Comparison of ENCODE assay signal across 1 cellular context in the genomic region with DNA sequence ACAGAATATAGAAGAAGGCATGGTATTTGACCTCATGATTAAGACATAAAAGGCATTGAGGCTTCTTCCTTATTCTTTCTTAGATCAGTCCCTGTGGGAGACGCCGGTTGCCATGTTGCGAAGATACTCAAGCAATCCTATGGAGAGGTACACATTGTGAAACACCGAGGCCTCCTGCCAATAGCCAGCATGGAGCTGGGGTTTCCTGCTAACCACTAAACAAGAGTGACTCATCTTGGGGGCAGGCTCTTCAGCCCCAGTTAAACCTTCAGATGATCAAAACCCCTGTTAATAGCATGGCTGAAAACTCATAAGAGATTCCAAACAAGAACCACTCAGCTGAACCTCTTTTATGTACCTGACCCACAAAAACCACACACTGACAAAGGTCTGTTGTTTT.
TF ChIP-seq lines count a peak whose summit lies in the region.

No MANE protein-coding gene starts in this region.

TF ChIP-seq in SK-N-SH, 30 proteins besides CTCF, POLR2A, EP300 and RAD21 (continued from another document):
- TF ChIP-seq, protein P1, sequence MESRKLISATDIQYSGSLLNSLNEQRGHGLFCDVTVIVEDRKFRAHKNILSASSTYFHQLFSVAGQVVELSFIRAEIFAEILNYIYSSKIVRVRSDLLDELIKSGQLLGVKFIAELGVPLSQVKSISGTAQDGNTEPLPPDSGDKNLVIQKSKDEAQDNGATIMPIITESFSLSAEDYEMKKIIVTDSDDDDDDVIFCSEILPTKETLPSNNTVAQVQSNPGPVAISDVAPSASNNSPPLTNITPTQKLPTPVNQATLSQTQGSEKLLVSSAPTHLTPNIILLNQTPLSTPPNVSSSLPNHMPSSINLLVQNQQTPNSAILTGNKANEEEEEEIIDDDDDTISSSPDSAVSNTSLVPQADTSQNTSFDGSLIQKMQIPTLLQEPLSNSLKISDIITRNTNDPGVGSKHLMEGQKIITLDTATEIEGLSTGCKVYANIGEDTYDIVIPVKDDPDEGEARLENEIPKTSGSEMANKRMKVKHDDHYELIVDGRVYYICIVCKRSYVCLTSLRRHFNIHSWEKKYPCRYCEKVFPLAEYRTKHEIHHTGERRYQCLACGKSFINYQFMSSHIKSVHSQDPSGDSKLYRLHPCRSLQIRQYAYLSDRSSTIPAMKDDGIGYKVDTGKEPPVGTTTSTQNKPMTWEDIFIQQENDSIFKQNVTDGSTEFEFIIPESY (IDR thresholded peaks at IDR 0.05; ENCODE audit: borderline replicate concordance, low read depth): no peak
- TF ChIP-seq, protein P2, sequence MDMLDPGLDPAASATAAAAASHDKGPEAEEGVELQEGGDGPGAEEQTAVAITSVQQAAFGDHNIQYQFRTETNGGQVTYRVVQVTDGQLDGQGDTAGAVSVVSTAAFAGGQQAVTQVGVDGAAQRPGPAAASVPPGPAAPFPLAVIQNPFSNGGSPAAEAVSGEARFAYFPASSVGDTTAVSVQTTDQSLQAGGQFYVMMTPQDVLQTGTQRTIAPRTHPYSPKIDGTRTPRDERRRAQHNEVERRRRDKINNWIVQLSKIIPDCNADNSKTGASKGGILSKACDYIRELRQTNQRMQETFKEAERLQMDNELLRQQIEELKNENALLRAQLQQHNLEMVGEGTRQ (IDR thresholded peaks at IDR 0.05; ENCODE audit: borderline replicate concordance, low read depth, low read length): no peak
- TF ChIP-seq, protein P3, sequence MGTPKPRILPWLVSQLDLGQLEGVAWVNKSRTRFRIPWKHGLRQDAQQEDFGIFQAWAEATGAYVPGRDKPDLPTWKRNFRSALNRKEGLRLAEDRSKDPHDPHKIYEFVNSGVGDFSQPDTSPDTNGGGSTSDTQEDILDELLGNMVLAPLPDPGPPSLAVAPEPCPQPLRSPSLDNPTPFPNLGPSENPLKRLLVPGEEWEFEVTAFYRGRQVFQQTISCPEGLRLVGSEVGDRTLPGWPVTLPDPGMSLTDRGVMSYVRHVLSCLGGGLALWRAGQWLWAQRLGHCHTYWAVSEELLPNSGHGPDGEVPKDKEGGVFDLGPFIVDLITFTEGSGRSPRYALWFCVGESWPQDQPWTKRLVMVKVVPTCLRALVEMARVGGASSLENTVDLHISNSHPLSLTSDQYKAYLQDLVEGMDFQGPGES (IDR thresholded peaks at IDR 0.05; ENCODE audit: low read depth, low read length): no peak
